In genomic region chr10:92993671-92994304, GRCh38 we compare ENCODE assay signal across 16 cellular contexts.
A peak's percentile ranks its signal among the peaks of the same experiment; 100 is the strongest.
DNase-seq lines count a peak whose midpoint lies in the region; ATAC-seq and TF ChIP-seq lines count a peak whose summit lies in the region.
"Had no signal": no experiment of that assay in that cellular context is flagged by ENCODE, and none has a peak within 500 bp of the region (broad histone marks: within the 10 kb centered on the region; RNA-seq: fewer than 3 reads in every experiment).

No MANE protein-coding gene starts in this region.

- H3K36me3 ChIP-seq in BE2C: no peaks in the 10 kb centered on the region
- H3K36me3 ChIP-seq: right lobe of liver had no signal

- H3K27me3 ChIP-seq in BE2C: no peaks in the 10 kb centered on the region
- H3K27me3 ChIP-seq: right lobe of liver had no signal

- no peaks in the 10 kb centered on the region for H3K27me3 Mint-ChIP-seq in activated CD8-positive, alpha-beta memory T cell treated with anti-CD3 and anti-CD28 coated beads, Interleukin-2, amount 10 ng/mL, durations not matched to agents 7 days and 5 days
- H3K27me3 Mint-ChIP-seq: activated naive CD8-positive, alpha-beta T cell; memory B cell had no signal

- no peak overlapping the region for H3K4me3 ChIP-seq in BE2C (ENCODE audit: low read depth, low read length)
- H3K4me3 ChIP-seq: right lobe of liver had no signal

- H3K36me3 Mint-ChIP-seq in activated CD8-positive, alpha-beta memory T cell treated with anti-CD3 and anti-CD28 coated beads, Interleukin-2, amount 10 ng/mL, durations not matched to agents 7 days and 5 days: peaks cover 2% of the 10 kb centered on the region

- no peak overlapping the region for H3K27ac Mint-ChIP-seq in activated CD8-positive, alpha-beta memory T cell treated with anti-CD3 and anti-CD28 coated beads, Interleukin-2, amount 10 ng/mL, durations not matched to agents 7 days and 5 days
- H3K27ac Mint-ChIP-seq: activated naive CD8-positive, alpha-beta T cell; memory B cell had no signal

- peaks cover 6% of the 10 kb centered on the region; the same call in 1 of the 2 replicates for H3K4me1 ChIP-seq in BE2C
- H3K4me1 ChIP-seq: right lobe of liver had no signal

- H3K9me3 Mint-ChIP-seq in activated CD8-positive, alpha-beta memory T cell treated with anti-CD3 and anti-CD28 coated beads, Interleukin-2, amount 10 ng/mL, durations not matched to agents 7 days and 5 days (ENCODE audit: low read depth): no peaks in the 10 kb centered on the region
- H3K9me3 Mint-ChIP-seq: memory B cell had no signal

- H3K4me1 Mint-ChIP-seq in activated CD8-positive, alpha-beta memory T cell treated with anti-CD3 and anti-CD28 coated beads, Interleukin-2, amount 10 ng/mL, durations not matched to agents 7 days and 5 days: peaks cover 11% of the 10 kb centered on the region
- H3K4me1 Mint-ChIP-seq: memory B cell had no signal

- no peaks in the 10 kb centered on the region for H3K9me3 ChIP-seq in BE2C
- H3K9me3 ChIP-seq: right lobe of liver had no signal

- DNase-seq in BE2C: peak; percentile 20
- DNase-seq in GF-D8 (lab: John Stamatoyannopoulos, UW): peak; percentile 51
- peak; percentile 19 for DNase-seq in NCI-H1694 (lab: John Stamatoyannopoulos, UW)
- peak; percentile 72 for DNase-seq in UCSD-AML1 (lab: John Stamatoyannopoulos, UW; ENCODE audit: unreplicated experiment)
- DNase-seq in activated CD8-positive, alpha-beta memory T cell treated with anti-CD3 and anti-CD28 coated beads, Interleukin-2, amount 10 ng/mL, durations not matched to agents 7 days and 5 days: no peak
- DNase-seq in NCI-H748 (lab: John Stamatoyannopoulos, UW; ENCODE audit: unreplicated experiment): no peak
- DNase-seq: effector memory CD4-positive, alpha-beta T cell; NCI-H1105; right lobe of liver; stimulated activated CD4-positive, alpha-beta T cell treated with anti-CD3 and anti-CD28 coated beads, Interleukin-2, amount 100 ng/mL, for 48 hours; SW 1271; trophoblast cell had no signal

- ATAC-seq in activated CD8-positive, alpha-beta memory T cell treated with anti-CD3 and anti-CD28 coated beads, Interleukin-2, amount 10 ng/mL, durations not matched to agents 7 days and 5 days: no peak
- ATAC-seq in HG02642 (IDR thresholded peaks at IDR 0.05; ENCODE audit: poor library complexity, unreplicated experiment): no peak
- no peak for ATAC-seq in HG03520 (IDR thresholded peaks at IDR 0.05; ENCODE audit: unreplicated experiment)
- ATAC-seq: right lobe of liver had no signal

- TF ChIP-seq CTCF in BE2C (IDR thresholded peaks at IDR 0.05; ENCODE audit: low read depth, low read length): no peak

- H3K4me3 Mint-ChIP-seq in activated CD8-positive, alpha-beta memory T cell treated with anti-CD3 and anti-CD28 coated beads, Interleukin-2, amount 10 ng/mL, durations not matched to agents 7 days and 5 days: no peak overlapping the region
- H3K4me3 Mint-ChIP-seq: activated naive CD8-positive, alpha-beta T cell; memory B cell had no signal

- CTCF ChIA-PET in activated CD8-positive, alpha-beta memory T cell treated with anti-CD3 and anti-CD28 coated beads, Interleukin-2, amount 10 ng/mL, durations not matched to agents 7 days and 5 days (lab: Charles Lee): no interaction called here

Comparison
In these comparisons a context has a peak if more than half of its experiments do, and no peak if none do; other contexts are left out.
1. DNase-seq: peak in BE2C (single experiment), GF-D8 (single experiment), NCI-H1694 (single experiment) and UCSD-AML1 (single experiment); none in activated CD8-positive, alpha-beta memory T cell treated with anti-CD3 and anti-CD28 coated beads, Interleukin-2, amount 10 ng/mL, durations not matched to agents 7 days and 5 days (single experiment) and NCI-H748 (single experiment).